ENCODE assay signal across 18 cellular contexts in the genomic region with DNA sequence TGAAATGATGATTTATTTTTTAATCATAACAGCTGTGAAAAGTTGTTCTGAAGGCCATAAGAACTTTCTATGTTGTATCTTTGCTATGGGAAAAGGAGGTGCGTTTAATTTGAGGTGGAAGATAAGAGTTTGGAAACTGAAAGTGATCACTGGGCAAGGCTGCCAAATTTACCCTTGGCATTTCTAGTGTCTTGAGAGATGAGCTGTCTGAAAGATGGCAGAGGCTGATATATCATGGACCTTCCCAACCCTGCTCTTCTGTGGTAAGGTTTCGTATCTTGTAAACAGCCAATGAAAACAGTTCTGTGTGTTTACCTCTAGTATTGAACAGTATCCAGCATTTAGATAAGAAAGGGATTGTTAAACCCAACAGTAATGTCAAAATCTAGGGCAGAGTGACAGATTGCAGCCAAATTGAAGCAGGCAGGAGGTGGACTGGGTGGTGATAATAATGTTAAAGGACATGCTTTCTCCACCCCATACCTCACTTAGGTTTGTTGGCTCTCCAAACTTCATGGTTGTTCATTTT. TPM values are rescaled to one million over a fixed set of nuclear protein-coding genes. Genes with fewer than 3 reads are reported as not detected.
DNase-seq lines count a peak whose midpoint lies in the region; ATAC-seq, FAIRE-seq and TF ChIP-seq lines count a peak whose summit lies in the region.
"Had no signal": no experiment of that assay in that cellular context is flagged by ENCODE, and none has a peak within 500 bp of the region (broad histone marks: within the 10 kb centered on the region; RNA-seq: fewer than 3 reads in every experiment).

No MANE protein-coding gene starts in this region.

- H3K9ac ChIP-seq in trophoblast cell (ENCODE audit: low read length) = no peak overlapping the region

- no peak overlapping the region for H3K4ac ChIP-seq in trophoblast cell (ENCODE audit: low read depth, low read length)

- peak overlapping the region in 5 of 8 donors; percentile 5 to 55 (median 37) for H3K4me3 Mint-ChIP-seq in CD4-positive, alpha-beta memory T cell
- no peak overlapping the region for H3K4me3 Mint-ChIP-seq in T-helper 2 cell treated with Interferon-gamma antibody and Interleukin-4, amounts not matched to agents 5 μg/mL and 100 μg/mL, for 36 hours
- H3K4me3 Mint-ChIP-seq: central memory CD8-positive, alpha-beta T cell had no signal

- no peaks in the 10 kb centered on the region for H3K27me3 Mint-ChIP-seq in CD4-positive, alpha-beta memory T cell
- no peaks in the 10 kb centered on the region for H3K27me3 Mint-ChIP-seq in T-helper 2 cell treated with Interferon-gamma antibody and Interleukin-4, amounts not matched to agents 5 μg/mL and 100 μg/mL, for 36 hours (ENCODE audit: low read depth)
- H3K27me3 Mint-ChIP-seq: central memory CD8-positive, alpha-beta T cell had no signal

- no peaks in the 10 kb centered on the region for H3K36me3 ChIP-seq in CD4-positive, alpha-beta memory T cell (ENCODE audit: insufficient read depth, low read length)
- no peaks in the 10 kb centered on the region for H3K36me3 ChIP-seq in trophoblast cell (ENCODE audit: control insufficient read depth in 1 of 2, insufficient read depth in 2 of 2, low read length in 2 of 2)
- H3K36me3 ChIP-seq: BE2C, esophagus squamous epithelium, tibial artery had no signal

- H3K79me2 ChIP-seq in trophoblast cell (ENCODE audit: control insufficient read depth, insufficient read depth, low read length, poor library complexity) = no peaks in the 10 kb centered on the region

- H3K4me2 ChIP-seq in trophoblast cell (ENCODE audit: low read length) = no peak overlapping the region

- peaks cover 0 to 7% of the 10 kb centered on the region in 2 donors for H3K36me3 Mint-ChIP-seq in CD4-positive, alpha-beta memory T cell
- H3K36me3 Mint-ChIP-seq in T-helper 2 cell treated with Interferon-gamma antibody and Interleukin-4, amounts not matched to agents 5 μg/mL and 100 μg/mL, for 36 hours (ENCODE audit: low read depth) = peaks cover 10% of the 10 kb centered on the region

- H3K4me3 ChIP-seq in CD4-positive, alpha-beta memory T cell (ENCODE audit: low read length in 2 of 2) = no peak overlapping the region
- H3K4me3 ChIP-seq in trophoblast cell (ENCODE audit: low read depth, low read length) = no peak overlapping the region
- H3K4me3 ChIP-seq: esophagus squamous epithelium, tibial artery had no signal

- POLR2A ChIA-PET in CD4-positive, alpha-beta memory T cell (lab: Charles Lee; ENCODE audit: partially characterized antibody) = interaction anchor here (1.0 to 2.9 kb wide), 2 partner anchors 13 to 16 kb away, joined by 3 to 14 read pairs; a partner anchor contains a TSS

- H2AFZ ChIP-seq in trophoblast cell (ENCODE audit: insufficient read depth, low read length, poor library complexity) = no peak overlapping the region

- H3K23ac ChIP-seq in trophoblast cell (ENCODE audit: low read length) = no peak overlapping the region

- no peak overlapping the region for H2BK5ac ChIP-seq in trophoblast cell (ENCODE audit: low read depth, low read length, poor library complexity)

- H3K4me1 Mint-ChIP-seq in CD4-positive, alpha-beta memory T cell = peaks cover 36 to 62% (median 46%) of the 10 kb centered on the region in 4 donors
- peaks cover 53% of the 10 kb centered on the region for H3K4me1 Mint-ChIP-seq in T-helper 2 cell treated with Interferon-gamma antibody and Interleukin-4, amounts not matched to agents 5 μg/mL and 100 μg/mL, for 36 hours (ENCODE audit: low read depth)

- no peak overlapping the region for H4K91ac ChIP-seq in trophoblast cell (ENCODE audit: low read depth, low read length)

- H2AK5ac ChIP-seq in trophoblast cell (ENCODE audit: low read length) = no peak overlapping the region

- H3K27me3 ChIP-seq in CD4-positive, alpha-beta memory T cell (ENCODE audit: insufficient read depth, low read length) = no peaks in the 10 kb centered on the region
- no peaks in the 10 kb centered on the region for H3K27me3 ChIP-seq in trophoblast cell (ENCODE audit: insufficient read depth, low read length)
- H3K27me3 ChIP-seq: BE2C, esophagus squamous epithelium, tibial artery had no signal

- WGBS in trophoblast cell (ENCODE audit: extremely low coverage, insufficient coverage, insufficient read length) = no CpG with 5 or more reads among the region's 2 CpGs

- no peak overlapping the region for H2BK12ac ChIP-seq in trophoblast cell (ENCODE audit: low read length)

- no peak overlapping the region for H3K18ac ChIP-seq in trophoblast cell (ENCODE audit: low read length)

- H3K14ac ChIP-seq in trophoblast cell (ENCODE audit: low read length) = no peak overlapping the region

- ATAC-seq in left lobe of liver = peak; percentile 84
- ATAC-seq in HG03460 (IDR thresholded peaks at IDR 0.05; ENCODE audit: unreplicated experiment) = no peak
- ATAC-seq in HG03342 (IDR thresholded peaks at IDR 0.05; ENCODE audit: unreplicated experiment) = no peak
- ATAC-seq: left ventricle myocardium superior had no signal

- H3K9me3 ChIP-seq in CD4-positive, alpha-beta memory T cell (ENCODE audit: control insufficient read depth in 1 of 2, low read length in 2 of 2) = no peaks in the 10 kb centered on the region
- no peaks in the 10 kb centered on the region for H3K9me3 ChIP-seq in trophoblast cell (ENCODE audit: insufficient read depth, low read depth, low read length)
- H3K9me3 ChIP-seq: BE2C, esophagus squamous epithelium, tibial artery had no signal

- no peak overlapping the region for H3K27ac ChIP-seq in CD4-positive, alpha-beta memory T cell (ENCODE audit: low read depth, low read length)
- H3K27ac ChIP-seq in trophoblast cell (ENCODE audit: low read depth, low read length) = no peak overlapping the region
- H3K27ac ChIP-seq: esophagus squamous epithelium, tibial artery had no signal

- CTCF ChIA-PET in CD4-positive, alpha-beta memory T cell (lab: Charles Lee; ENCODE audit: partially characterized antibody) = no interaction called here

- peaks cover 32% of the 10 kb centered on the region for H3K4me1 ChIP-seq in CD4-positive, alpha-beta memory T cell (ENCODE audit: insufficient read depth, low read length)
- peaks cover 0 to 3% of the 10 kb centered on the region in 2 experiments for H3K4me1 ChIP-seq in trophoblast cell (ENCODE audit: control insufficient read depth in 1 of 2, insufficient read depth in 2 of 2, low read length in 2 of 2)

- intact Hi-C loops in CD4-positive, alpha-beta memory T cell (cut with micrococcal nuclease) = no loop called here

- H3K79me1 ChIP-seq in trophoblast cell (ENCODE audit: low read length) = no peaks in the 10 kb centered on the region

- peak overlapping the region; percentile 1 to 76 (median 55) for H3K27ac Mint-ChIP-seq in CD4-positive, alpha-beta memory T cell
- no peak overlapping the region for H3K27ac Mint-ChIP-seq in T-helper 2 cell treated with Interferon-gamma antibody and Interleukin-4, amounts not matched to agents 5 μg/mL and 100 μg/mL, for 36 hours

- no peak for DNase-seq in CD4-positive, alpha-beta memory T cell
- DNase-seq in GM12891 (ENCODE audit: insufficient read length, low spot score) = no peak
- DNase-seq in T-helper 2 cell treated with Interferon-gamma antibody and Interleukin-4, amounts not matched to agents 5 μg/mL and 100 μg/mL, for 36 hours (ENCODE audit: low spot score) = peak; percentile 35
- DNase-seq in left lobe of liver (ENCODE audit: low spot score) = no peak
- no peak for DNase-seq in trophoblast cell
- DNase-seq: anterior cingulate cortex; BE2C; DMS 273 treated with DMSO at 0.1 percent for 48 hours; effector CD4-positive, alpha-beta T cell; esophagus squamous epithelium; left ventricle myocardium superior; NCI-H1436 treated with DMSO at 0.1 percent for 48 hours; NCI-H2227 treated with DMSO at 0.1 percent for 48 hours; stimulated activated CD4-positive, alpha-beta T cell treated with anti-CD3 and anti-CD28 coated beads, Interleukin-4, amount 100 ng/mL, for 1 hour; tibial artery had no signal

- peak; percentile 68 for TF ChIP-seq POLR2A in GM12891 (IDR thresholded peaks at IDR 0.05; ENCODE audit: low read depth, low read length)

- no peak overlapping the region for H2BK120ac ChIP-seq in trophoblast cell (ENCODE audit: insufficient read depth, low read length, poor library complexity)

- no peaks in the 10 kb centered on the region for H3K9me3 Mint-ChIP-seq in CD4-positive, alpha-beta memory T cell
- H3K9me3 Mint-ChIP-seq in T-helper 2 cell treated with Interferon-gamma antibody and Interleukin-4, amounts not matched to agents 5 μg/mL and 100 μg/mL, for 36 hours = no peaks in the 10 kb centered on the region
- H3K9me3 Mint-ChIP-seq: central memory CD8-positive, alpha-beta T cell had no signal

- H4K8ac ChIP-seq in trophoblast cell (ENCODE audit: low read depth, low read length) = no peak overlapping the region

- FAIRE-seq in GM12891 (lab: Jason Lieb, UNC) = no peak

- no peak overlapping the region for H4K12ac ChIP-seq in trophoblast cell (ENCODE audit: low read depth, low read length)

TF ChIP-seq in GM12891, 5 proteins besides CTCF, POLR2A, EP300 and RAD21:
- 0 out of 2 replicates have a peak, but pooled peaks have one; percentile 21 for TF ChIP-seq POLR2AphosphoS5 (IDR thresholded peaks at IDR 0.05; ENCODE audit: low read depth, low read length)
- TF ChIP-seq SPI1 (IDR thresholded peaks at IDR 0.05; ENCODE audit: low read depth, low read length) = no peak
- no peak for TF ChIP-seq PAX5 (IDR thresholded peaks at IDR 0.05; ENCODE audit: insufficient read depth, low read length, severe bottlenecking)
- TF ChIP-seq TAF1 (IDR thresholded peaks at IDR 0.05; ENCODE audit: low read depth, low read length) = no peak
- no peak for TF ChIP-seq POU2F2 (IDR thresholded peaks at IDR 0.05; ENCODE audit: low read depth, low read length)

RNA-seq across cellular contexts. Expression of a gene that starts 15.8 kb away (rescaled TPM):
- 10 to 100 TPM; 75.9 to 79.5 TPM for total RNA-seq in CD4-positive, alpha-beta memory T cell
- polyA plus RNA-seq in CD4-positive, alpha-beta memory T cell = 10 to 100 TPM in 1 of 2 donors, 1 to 10 TPM in 1; 7.3 to 13.2 TPM
- polyA plus RNA-seq in GM12891 (2012; ENCODE audit: low read depth, missing spikeins) = 30.5 TPM
- 29.7 TPM for total RNA-seq in left lobe of liver
- 5.7 and 6.0 TPM in 2 replicates for polyA plus RNA-seq in trophoblast cell (2013)

RNA-seq across cellular contexts. Expression of a gene that starts 54.5 kb away (rescaled TPM):
- 10 to 100 TPM; 35.7 to 37.2 TPM for total RNA-seq in CD4-positive, alpha-beta memory T cell
- 10 to 100 TPM; 36.2 to 50.0 TPM for polyA plus RNA-seq in CD4-positive, alpha-beta memory T cell
- 2.8 TPM for polyA plus RNA-seq in GM12891 (2012; ENCODE audit: low read depth, missing spikeins)
- 1.3 TPM for total RNA-seq in left lobe of liver
- 4.8 and 5.1 TPM in 2 replicates for polyA plus RNA-seq in trophoblast cell (2013)

Comparison
In these comparisons a context has a peak if more than half of its experiments do, and no peak if none do; other contexts are left out.
1. RNA of a gene that starts 54.5 kb away (total RNA-seq): 35.7 to 37.2 TPM in CD4-positive, alpha-beta memory T cell; 1.3 TPM in left lobe of liver (single experiment); every median in the first group is over 10 times any median in the second.